ENCODE assay signal across 17 cellular contexts in genomic region chr15:27668471-27669220, GRCh38.
DNase-seq lines count a peak whose midpoint lies in the region; ATAC-seq and TF ChIP-seq lines count a peak whose summit lies in the region.
"Had no signal": no experiment of that assay in that cellular context is flagged by ENCODE, and none has a peak within 500 bp of the region (broad histone marks: within the 10 kb centered on the region; RNA-seq: fewer than 3 reads in every experiment).

No MANE protein-coding gene starts in this region.

- H3K4me1 ChIP-seq in vagina: no peaks in the 10 kb centered on the region

- H3K27me3 ChIP-seq in vagina: no peaks in the 10 kb centered on the region

- no peaks in the 10 kb centered on the region for H3K9me3 Mint-ChIP-seq in endothelial cell (ENCODE audit: unreplicated experiment)

- H3K27me3 Mint-ChIP-seq in endothelial cell (ENCODE audit: unreplicated experiment): peaks cover 5% of the 10 kb centered on the region
- H3K27me3 Mint-ChIP-seq: CD4-positive, alpha-beta T cell; CD8-positive, alpha-beta memory T cell had no signal

- H3K36me3 ChIP-seq in vagina: no peaks in the 10 kb centered on the region

- H3K4me3 ChIP-seq in epithelial cell of proximal tubule (ENCODE audit: low read depth, low read length) (no peak overlapping the region), vagina (no peak overlapping the region)
- H3K4me3 ChIP-seq: GM12878, GM23248 had no signal

- intact Hi-C loops in vagina (cut with DNase I): no loop called here

- TF ChIP-seq CTCF in epithelial cell of proximal tubule (conservative IDR thresholded peaks at IDR 0.05; ENCODE audit: low read depth, low read length): no peak
- TF ChIP-seq CTCF in vagina (IDR thresholded peaks at IDR 0.05): no peak
- no peak for TF ChIP-seq CTCF in endothelial cell (IDR thresholded peaks at IDR 0.05; ENCODE audit: unreplicated experiment)
- no peak for TF ChIP-seq CTCF in GM10266 (IDR thresholded peaks at IDR 0.05; ENCODE audit: control insufficient read depth, insufficient read depth, low read depth, missing control alignments)

- ATAC-seq in HG02610 (IDR thresholded peaks at IDR 0.05; ENCODE audit: unreplicated experiment): no peak
- ATAC-seq: GM12878 had no signal

- peaks cover 14% of the 10 kb centered on the region for H3K4me1 Mint-ChIP-seq in endothelial cell (ENCODE audit: unreplicated experiment)
- H3K4me1 Mint-ChIP-seq: CD14-positive monocyte; CD8-positive, alpha-beta memory T cell had no signal

- no peak for TF ChIP-seq POLR2A in vagina (IDR thresholded peaks at IDR 0.05)

- H3K27ac ChIP-seq in vagina: no peak overlapping the region
- H3K27ac ChIP-seq: GM23248 had no signal

- H3K4me3 Mint-ChIP-seq in endothelial cell (ENCODE audit: unreplicated experiment): no peak overlapping the region
- H3K4me3 Mint-ChIP-seq: CD14-positive monocyte; CD4-positive, alpha-beta T cell; CD8-positive, alpha-beta memory T cell had no signal

- H3K9me3 ChIP-seq in vagina: no peaks in the 10 kb centered on the region

- in situ Hi-C loops in Caki2 (cut with HindIII; ENCODE audit: low pct_unique_long_range_greater_than_20kb, low sequenced_read_pairs): no loop called here

- H3K36me3 Mint-ChIP-seq in endothelial cell (ENCODE audit: low read depth, unreplicated experiment): no peaks in the 10 kb centered on the region
- H3K36me3 Mint-ChIP-seq: CD14-positive monocyte had no signal

- no peak overlapping the region for H3K27ac Mint-ChIP-seq in endothelial cell (ENCODE audit: unreplicated experiment)
- H3K27ac Mint-ChIP-seq: CD14-positive monocyte; CD4-positive, alpha-beta T cell; CD8-positive, alpha-beta memory T cell had no signal

- DNase-seq in Caki2 (ENCODE audit: low read depth) (peak; percentile 65), epithelial cell of proximal tubule (ENCODE audit: low read depth) (peak; percentile 79), kidney tubule cell (ENCODE audit: low spot score) (peak; percentile 74), vagina (ENCODE audit: extremely low spot score in 2 of 2) (peak; percentile 20 to 72), endothelial cell (ENCODE audit: low spot score) (no peak), GM10266 (ENCODE audit: extremely low spot score) (no peak)
- DNase-seq in effector CD8-positive, alpha-beta T cell (lab: John Stamatoyannopoulos, UW): no peak
- DNase-seq: Calu3; CD4-positive, alpha-beta T cell; CD8-positive, alpha-beta memory T cell; DND-41; GM23248; H7; HCEC 1CT had no signal

Comparison
In these comparisons a context has a peak if more than half of its experiments do, and no peak if none do; other contexts are left out.
1. DNase-seq: peak in Caki2 (single experiment), epithelial cell of proximal tubule (single experiment), kidney tubule cell (single experiment) and vagina (2 of 2); none in endothelial cell (single experiment), GM10266 (single experiment) and effector CD8-positive, alpha-beta T cell (single experiment).